ENCODE assay signal across 9 cellular contexts in the genomic region with DNA sequence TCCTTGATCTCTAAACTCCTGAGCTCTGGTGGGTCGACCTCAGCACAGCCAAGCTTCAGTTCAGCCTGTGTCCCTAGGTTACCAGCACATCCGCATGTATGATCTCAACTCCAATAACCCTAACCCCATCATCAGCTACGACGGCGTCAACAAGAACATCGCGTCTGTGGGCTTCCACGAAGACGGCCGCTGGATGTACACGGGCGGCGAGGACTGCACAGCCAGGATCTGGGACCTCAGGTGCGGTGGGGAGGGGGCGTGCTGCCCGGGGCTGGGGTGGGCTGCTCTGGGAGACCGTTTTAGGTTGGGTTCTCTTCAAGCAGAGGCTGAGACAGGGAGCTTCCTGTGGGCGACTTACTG. TPM values are rescaled to one million over a fixed set of nuclear protein-coding genes. Genes with fewer than 3 reads are reported as not detected.
A peak's percentile ranks its signal among the peaks of the same experiment; 100 is the strongest.
DNase-seq lines count a peak whose midpoint lies in the region; ATAC-seq lines count a peak whose summit lies in the region.
"Had no signal": no experiment of that assay in that cellular context is flagged by ENCODE, and none has a peak within 500 bp of the region (broad histone marks: within the 10 kb centered on the region; RNA-seq: fewer than 3 reads in every experiment).

No MANE protein-coding gene starts in this region.

- peak overlapping the region; percentile 100 for H3K4me3 ChIP-seq in iPS-18c (ENCODE audit: insufficient read depth, low read depth, low read length)
- H3K4me3 ChIP-seq in subcutaneous abdominal adipose tissue (ENCODE audit: low read depth in 1 of 5, low read length in 5 of 5): peak overlapping the region; percentile 57 to 98 (median 91)

- peaks cover 10% of the 10 kb centered on the region for H3K36me3 Mint-ChIP-seq in T-helper 1 cell treated with Interleukin-12 subunit alpha and Interleukin-12 subunit beta and Interleukin-4 antibody, amounts not matched to agents 30 μg/mL and 1 μg/mL, for 36 hours (ENCODE audit: low read depth)
- peaks cover 18% of the 10 kb centered on the region for H3K36me3 Mint-ChIP-seq in activated CD8-positive, alpha-beta T cell treated with anti-CD3 and anti-CD28 coated beads, Interleukin-2, amount 10 ng/mL, durations not matched to agents 7 days and 5 days (ENCODE audit: low read depth)

- H3K27me3 Mint-ChIP-seq in T-helper 1 cell treated with Interleukin-12 subunit alpha and Interleukin-12 subunit beta and Interleukin-4 antibody, amounts not matched to agents 30 μg/mL and 1 μg/mL, for 36 hours (ENCODE audit: low read depth): peaks cover 4% of the 10 kb centered on the region
- peaks cover 5% of the 10 kb centered on the region for H3K27me3 Mint-ChIP-seq in activated CD8-positive, alpha-beta T cell treated with anti-CD3 and anti-CD28 coated beads, Interleukin-2, amount 10 ng/mL, durations not matched to agents 7 days and 5 days (ENCODE audit: low read depth)

- peaks cover 6 to 22% (median 21%) of the 10 kb centered on the region in 5 donors for H3K4me1 ChIP-seq in subcutaneous abdominal adipose tissue (ENCODE audit: control insufficient read depth in 5 of 5, insufficient read depth in 5 of 5, low read length in 5 of 5)

- H3K4me1 Mint-ChIP-seq in T-helper 1 cell treated with Interleukin-12 subunit alpha and Interleukin-12 subunit beta and Interleukin-4 antibody, amounts not matched to agents 30 μg/mL and 1 μg/mL, for 36 hours (ENCODE audit: low read depth): peaks cover 13% of the 10 kb centered on the region
- peaks cover 25% of the 10 kb centered on the region for H3K4me1 Mint-ChIP-seq in activated CD8-positive, alpha-beta T cell treated with anti-CD3 and anti-CD28 coated beads, Interleukin-2, amount 10 ng/mL, durations not matched to agents 7 days and 5 days (ENCODE audit: low read depth)

- H3K9ac ChIP-seq in subcutaneous abdominal adipose tissue (ENCODE audit: low read length in 5 of 5): peak overlapping the region in 3 of 5 donors; percentile 56 to 95 (median 93)

- ATAC-seq in activated CD8-positive, alpha-beta T cell treated with anti-CD3 and anti-CD28 coated beads, Interleukin-2, amount 10 ng/mL, durations not matched to agents 7 days and 5 days: no peak
- ATAC-seq in HG02938 (IDR thresholded peaks at IDR 0.05; ENCODE audit: unreplicated experiment) (no peak), HG02852 (IDR thresholded peaks at IDR 0.05; ENCODE audit: unreplicated experiment) (no peak)

- peaks cover 0 to 40% (median 31%) of the 10 kb centered on the region in 5 donors for H3K36me3 ChIP-seq in subcutaneous abdominal adipose tissue (ENCODE audit: control insufficient read depth in 5 of 5, insufficient read depth in 5 of 5, low read length in 5 of 5)

- peak overlapping the region; percentile 83 for H3K4me3 Mint-ChIP-seq in T-helper 1 cell treated with Interleukin-12 subunit alpha and Interleukin-12 subunit beta and Interleukin-4 antibody, amounts not matched to agents 30 μg/mL and 1 μg/mL, for 36 hours
- peak overlapping the region; percentile 86 for H3K4me3 Mint-ChIP-seq in activated CD8-positive, alpha-beta T cell treated with anti-CD3 and anti-CD28 coated beads, Interleukin-2, amount 10 ng/mL, durations not matched to agents 7 days and 5 days

- no peaks in the 10 kb centered on the region for H3K9me3 Mint-ChIP-seq in T-helper 1 cell treated with Interleukin-12 subunit alpha and Interleukin-12 subunit beta and Interleukin-4 antibody, amounts not matched to agents 30 μg/mL and 1 μg/mL, for 36 hours
- H3K9me3 Mint-ChIP-seq in activated CD8-positive, alpha-beta T cell treated with anti-CD3 and anti-CD28 coated beads, Interleukin-2, amount 10 ng/mL, durations not matched to agents 7 days and 5 days (ENCODE audit: insufficient read depth): no peaks in the 10 kb centered on the region

- POLR2A ChIA-PET in activated CD8-positive, alpha-beta T cell treated with anti-CD3 and anti-CD28 coated beads, Interleukin-2, amount 10 ng/mL, durations not matched to agents 7 days and 5 days (lab: Charles Lee): interaction anchor here (0.5 to 2.0 kb wide), 3 partner anchors 52 to 262 kb away, joined by 3 to 9 read pairs (median 3); partner anchors contain the start of gene TRAF7

- peak overlapping the region; percentile 76 for H3K27ac Mint-ChIP-seq in T-helper 1 cell treated with Interleukin-12 subunit alpha and Interleukin-12 subunit beta and Interleukin-4 antibody, amounts not matched to agents 30 μg/mL and 1 μg/mL, for 36 hours
- H3K27ac Mint-ChIP-seq in activated CD8-positive, alpha-beta T cell treated with anti-CD3 and anti-CD28 coated beads, Interleukin-2, amount 10 ng/mL, durations not matched to agents 7 days and 5 days: peak overlapping the region; percentile 84

- H3K27ac ChIP-seq in subcutaneous abdominal adipose tissue (ENCODE audit: low read depth, low read length): no peak overlapping the region

- no peaks in the 10 kb centered on the region for H3K27me3 ChIP-seq in subcutaneous abdominal adipose tissue (ENCODE audit: control insufficient read depth in 5 of 5, insufficient read depth in 4 of 5, low read length in 5 of 5)

- H3K9me3 ChIP-seq in iPS-18c (ENCODE audit: control insufficient read depth, insufficient read depth, low read length) (no peaks in the 10 kb centered on the region), subcutaneous abdominal adipose tissue (ENCODE audit: control insufficient read depth in 5 of 5, low read length in 5 of 5) (no peaks in the 10 kb centered on the region)

- no peak for DNase-seq in T-helper 1 cell
- DNase-seq in activated CD8-positive, alpha-beta T cell treated with anti-CD3 and anti-CD28 coated beads, Interleukin-2, amount 10 ng/mL, durations not matched to agents 7 days and 5 days: no peak
- DNase-seq in stimulated activated CD4-positive, alpha-beta T cell treated with anti-CD3 and anti-CD28 coated beads, Interleukin-1b, Interleukin-23, amount 100 ng/mL, for 48 hours: no peak
- DNase-seq: stimulated activated CD4-positive, alpha-beta T cell treated with anti-CD3 and anti-CD28 coated beads, Interleukin-2, amount 100 ng/mL, for 48 hours had no signal

- CTCF ChIA-PET in activated CD8-positive, alpha-beta T cell treated with anti-CD3 and anti-CD28 coated beads, Interleukin-2, amount 10 ng/mL, durations not matched to agents 7 days and 5 days (lab: Charles Lee): interaction anchor here (1.4 to 2.1 kb wide), 2 partner anchors 8 to 51 kb away, joined by 3 to 6 read pairs; partner anchors contain the start of genes PGP and TRAF7

RNA-seq across cellular contexts. Expression of gene MLST8, which starts 1.1 kb away (rescaled TPM):
- total RNA-seq in activated CD8-positive, alpha-beta T cell treated with anti-CD3 and anti-CD28 coated beads, Interleukin-2, amount 10 ng/mL, durations not matched to agents 7 days and 5 days: 10 to 100 TPM; 34.5 to 37.8 TPM

RNA-seq across cellular contexts. Expression of gene BRICD5, which starts 4.3 kb away (rescaled TPM):
- total RNA-seq in activated CD8-positive, alpha-beta T cell treated with anti-CD3 and anti-CD28 coated beads, Interleukin-2, amount 10 ng/mL, durations not matched to agents 7 days and 5 days: 10 to 100 TPM; 14.8 to 15.0 TPM

RNA-seq across cellular contexts. Expression of gene PGP, which starts 8.2 kb away (rescaled TPM):
- total RNA-seq in activated CD8-positive, alpha-beta T cell treated with anti-CD3 and anti-CD28 coated beads, Interleukin-2, amount 10 ng/mL, durations not matched to agents 7 days and 5 days: 10 to 100 TPM; 28.5 to 29.0 TPM

RNA-seq across cellular contexts. Expression of gene CASKIN1, which starts 10.0 kb away (rescaled TPM):
- under 1 TPM; 0.05 to 0.63 TPM for total RNA-seq in activated CD8-positive, alpha-beta T cell treated with anti-CD3 and anti-CD28 coated beads, Interleukin-2, amount 10 ng/mL, durations not matched to agents 7 days and 5 days

RNA-seq across cellular contexts. Expression of gene E4F1, which starts 17.0 kb away (rescaled TPM):
- total RNA-seq in activated CD8-positive, alpha-beta T cell treated with anti-CD3 and anti-CD28 coated beads, Interleukin-2, amount 10 ng/mL, durations not matched to agents 7 days and 5 days: 10 to 100 TPM; 33.8 to 34.3 TPM
